Comparison of ENCODE assay signal across 8 cellular contexts in genomic region chr10:22437620-22438588, GRCh38.
A peak's percentile ranks its signal among the peaks of the same experiment; 100 is the strongest.
DNase-seq lines count a peak whose midpoint lies in the region; ATAC-seq, FAIRE-seq and TF ChIP-seq lines count a peak whose summit lies in the region.

No MANE protein-coding gene starts in this region.

- peaks cover 27% of the 10 kb centered on the region for H3K4me1 ChIP-seq in KMS-11 (ENCODE audit: low read depth, poor library complexity, severe bottlenecking)
- H3K4me1 ChIP-seq in iPS-20b (ENCODE audit: insufficient read depth, low read length) = peaks cover 2% of the 10 kb centered on the region; the same call in 1 of the 2 replicates

- peak; percentile 26 for ATAC-seq in GM21717 (IDR thresholded peaks at IDR 0.05; ENCODE audit: unreplicated experiment)

- peak overlapping the region; percentile 89 for H3K4me2 ChIP-seq in KMS-11

- H3K4me3 ChIP-seq in KMS-11 (IDR thresholded peaks at IDR 0.05; ENCODE audit: insufficient read depth, low read depth, low read length) (peak overlapping the region; percentile 25), iPS-20b (ENCODE audit: low read length) (peak overlapping the region; percentile 72)

- H3K9me3 ChIP-seq in iPS-20b (ENCODE audit: insufficient read depth, low read depth, low read length) = no peaks in the 10 kb centered on the region

- peaks cover 16% of the 10 kb centered on the region; the same call in 1 of the 2 replicates for H3K79me2 ChIP-seq in KMS-11 (ENCODE audit: insufficient read depth, low read depth)

- no peak for TF ChIP-seq POLR2A in GM12891 (IDR thresholded peaks at IDR 0.05; ENCODE audit: low read depth, low read length)

- TF ChIP-seq CTCF in KMS-11 (conservative IDR thresholded peaks at IDR 0.05; ENCODE audit: low read depth, low read length) = no peak

- H3K9ac ChIP-seq in KMS-11 = peak overlapping the region; percentile 91
- peak overlapping the region; percentile 76; the same call in 1 of the 2 replicates for H3K9ac ChIP-seq in iPS-20b (ENCODE audit: low read depth, low read length)

- H3K27me3 ChIP-seq in KMS-11 (ENCODE audit: insufficient read depth, low read depth) = no peaks in the 10 kb centered on the region
- peaks cover 73% of the 10 kb centered on the region for H3K27me3 ChIP-seq in iPS-20b (ENCODE audit: insufficient read depth, low read length)

- peak overlapping the region; percentile 91 for H2AFZ ChIP-seq in KMS-11 (ENCODE audit: low read depth)

- peak overlapping the region; percentile 79 for H3K27ac ChIP-seq in KMS-11
- no peak overlapping the region for H3K27ac ChIP-seq in iPS-20b (ENCODE audit: low read length)

- no peaks in the 10 kb centered on the region for H3K36me3 ChIP-seq in KMS-11 (ENCODE audit: insufficient read depth)
- H3K36me3 ChIP-seq in iPS-20b (ENCODE audit: insufficient read depth, low read depth, low read length) = no peaks in the 10 kb centered on the region

- peak; percentile 20 for FAIRE-seq in GM12891 (lab: Jason Lieb, UNC)

- H4K20me1 ChIP-seq in KMS-11 (ENCODE audit: insufficient read depth) = no peaks in the 10 kb centered on the region

- DNase-seq in GM12891 (ENCODE audit: insufficient read length, low spot score) (peak; percentile 41), amniotic epithelial cell (ENCODE audit: low read depth) (peak; percentile 18), NOMO-1 treated with dmso at 0.1 percent for 144 hours (lab: John Stamatoyannopoulos, UW; ENCODE audit: unreplicated experiment) (no peak), middle frontal gyrus (ENCODE audit: extremely low spot score, low spot score) (no peak)
- DNase-seq in stimulated activated CD4-positive, alpha-beta T cell treated with anti-CD3 and anti-CD28 coated beads, Interleukin-2, amount 100 ng/mL, for 4 hours (ENCODE audit: low read depth) = peak; percentile 24

TF ChIP-seq in GM12891, 5 proteins besides CTCF, POLR2A, EP300 and RAD21:
- TF ChIP-seq TAF1 (IDR thresholded peaks at IDR 0.05; ENCODE audit: low read depth, low read length) (no peak), POU2F2 (IDR thresholded peaks at IDR 0.05; ENCODE audit: low read depth, low read length) (no peak), PAX5 (IDR thresholded peaks at IDR 0.05; ENCODE audit: insufficient read depth, low read length, severe bottlenecking) (no peak), POLR2AphosphoS5 (IDR thresholded peaks at IDR 0.05; ENCODE audit: low read depth, low read length) (no peak), SPI1 (IDR thresholded peaks at IDR 0.05; ENCODE audit: low read depth, low read length) (no peak)

Comparison
In these comparisons a context has a peak if more than half of its experiments do, and no peak if none do; other contexts are left out.
1. DNase-seq: peak in GM12891 (single experiment), amniotic epithelial cell (single experiment) and stimulated activated CD4-positive, alpha-beta T cell treated with anti-CD3 and anti-CD28 coated beads, Interleukin-2, amount 100 ng/mL, for 4 hours (single experiment); none in NOMO-1 treated with dmso at 0.1 percent for 144 hours (single experiment) and middle frontal gyrus (single experiment).